1 cellular context compared by ENCODE assay signal in the genomic region with DNA sequence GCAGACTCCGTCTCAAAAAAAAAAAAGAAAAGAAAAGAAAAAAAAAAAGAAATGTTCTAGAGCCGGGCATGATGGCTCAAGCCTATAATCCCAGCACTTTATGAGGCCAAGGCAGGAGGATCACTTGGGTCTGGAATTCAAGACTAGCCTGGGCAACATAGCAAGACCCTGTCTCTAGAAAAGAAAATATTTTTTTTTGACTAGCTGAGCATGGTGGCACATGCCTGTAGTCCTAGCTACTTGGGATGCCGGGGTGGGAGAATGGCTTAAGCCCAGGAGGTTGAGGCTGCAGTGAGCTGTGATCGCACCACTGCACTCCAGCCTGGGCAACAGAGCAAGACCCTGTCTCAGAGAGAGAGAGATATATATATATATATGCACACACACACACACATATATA. TPM values are rescaled to one million over a fixed set of nuclear protein-coding genes. Genes with fewer than 3 reads are reported as not detected.
"Had no signal": no experiment of that assay in that cellular context is flagged by ENCODE, and none has a peak within 500 bp of the region (broad histone marks: within the 10 kb centered on the region; RNA-seq: fewer than 3 reads in every experiment).

No MANE protein-coding gene starts in this region.

RNA-seq across cellular contexts. Expression of a gene that starts 35.9 kb away (rescaled TPM):
- total RNA-seq: MCF 10A had no signal
